28 cellular contexts compared by ENCODE assay signal in genomic region chr9:4356306-4356705, GRCh38.
"Had no signal": no experiment of that assay in that cellular context is flagged by ENCODE, and none has a peak within 500 bp of the region (broad histone marks: within the 10 kb centered on the region; RNA-seq: fewer than 3 reads in every experiment).

No MANE protein-coding gene starts in this region.

- H3K27me3 Mint-ChIP-seq: progenitor cell of endocrine pancreas had no signal

- H3K27ac Mint-ChIP-seq: immature natural killer cell; memory B cell; naive thymus-derived CD4-positive, alpha-beta T cell; natural killer cell treated with Interleukin-12 subunit alpha and Interleukin-12 subunit beta and Interleukin-15 and Interleukin-18, amount 100 ng/mL, for 72 hours; progenitor cell of endocrine pancreas; stimulated activated naive B cell treated with anti-CD40 and anti-IgM and Interleukin-4, amounts not matched to agents 10 μg/mL and 1 μg/mL and 100 μg/mL, for 72 hours had no signal

- H3K36me3 Mint-ChIP-seq: immature natural killer cell; memory B cell; naive thymus-derived CD4-positive, alpha-beta T cell; natural killer cell treated with Interleukin-12 subunit alpha and Interleukin-12 subunit beta and Interleukin-15 and Interleukin-18, amount 100 ng/mL, for 72 hours; stimulated activated naive B cell treated with anti-CD40 and anti-IgM and Interleukin-4, amounts not matched to agents 10 μg/mL and 1 μg/mL and 100 μg/mL, for 72 hours had no signal

- DNase-seq: hypothalamus; immature natural killer cell; islet precursor cell; left ventricle myocardium inferior; midbrain; mucosa of descending colon; naive thymus-derived CD4-positive, alpha-beta T cell; ovary; retina; right cardiac atrium; stimulated activated CD4-positive, alpha-beta T cell treated with anti-CD3 and anti-CD28 coated beads, Interleukin-12 subunit alpha, Interleukin-12 subunit beta, amount 100 ng/mL, for 4 hours; stimulated activated CD4-positive, alpha-beta T cell treated with anti-CD3 and anti-CD28 coated beads, Interleukin-15, amount 100 ng/mL, for 24 hours; stimulated activated CD4-positive, alpha-beta T cell treated with anti-CD3 and anti-CD28 coated beads, Interleukin-2, amount 100 ng/mL, for 24 hours; stimulated activated CD4-positive, alpha-beta T cell treated with anti-CD3 and anti-CD28 coated beads, Interleukin-4, amount 100 ng/mL, for 1 hour; stimulated activated naive B cell treated with anti-CD40 and anti-IgM and Interleukin-4, amounts not matched to agents 10 μg/mL and 1 μg/mL and 100 μg/mL, for 72 hours; stimulated activated naive CD8-positive, alpha-beta T cell treated with anti-CD3 and anti-CD28 coated beads, Interleukin-15, Interleukin-2, amounts not matched to agents 100 U/mL and 50 U/mL, for 24 hours; stomach; testis; thyroid gland; transverse colon; upper lobe of left lung had no signal

- H3K4me1 Mint-ChIP-seq: immature natural killer cell; memory B cell; naive thymus-derived CD4-positive, alpha-beta T cell; stimulated activated naive B cell treated with anti-CD40 and anti-IgM and Interleukin-4, amounts not matched to agents 10 μg/mL and 1 μg/mL and 100 μg/mL, for 72 hours had no signal

- H3K4me3 Mint-ChIP-seq: immature natural killer cell; memory B cell; naive thymus-derived CD4-positive, alpha-beta T cell; natural killer cell treated with Interleukin-12 subunit alpha and Interleukin-12 subunit beta and Interleukin-15 and Interleukin-18, amount 100 ng/mL, for 72 hours; stimulated activated naive B cell treated with anti-CD40 and anti-IgM and Interleukin-4, amounts not matched to agents 10 μg/mL and 1 μg/mL and 100 μg/mL, for 72 hours had no signal

- ATAC-seq: mucosa of descending colon; naive thymus-derived CD4-positive, alpha-beta T cell; natural killer cell treated with Interleukin-12 subunit alpha and Interleukin-12 subunit beta and Interleukin-15 and Interleukin-18, amount 100 ng/mL, for 72 hours; right cardiac atrium; sciatic nerve; stimulated activated naive B cell treated with anti-CD40 and anti-IgM and Interleukin-4, amounts not matched to agents 10 μg/mL and 1 μg/mL and 100 μg/mL, for 72 hours; stimulated activated naive CD8-positive, alpha-beta T cell treated with anti-CD3 and anti-CD28 coated beads, Interleukin-15, Interleukin-2, amounts not matched to agents 100 U/mL and 50 U/mL, for 24 hours had no signal

- H3K9me3 Mint-ChIP-seq: immature natural killer cell; memory B cell; naive thymus-derived CD4-positive, alpha-beta T cell; natural killer cell treated with Interleukin-12 subunit alpha and Interleukin-12 subunit beta and Interleukin-15 and Interleukin-18, amount 100 ng/mL, for 72 hours; stimulated activated naive B cell treated with anti-CD40 and anti-IgM and Interleukin-4, amounts not matched to agents 10 μg/mL and 1 μg/mL and 100 μg/mL, for 72 hours had no signal

- H3K27me3 ChIP-seq: stomach, testis, thyroid gland, transverse colon, upper lobe of left lung, vagina had no signal

- H3K36me3 ChIP-seq: left ventricle myocardium inferior, ovary, stomach, thyroid gland, transverse colon, upper lobe of left lung, vagina had no signal

- H3K27ac ChIP-seq: left ventricle myocardium inferior, ovary, skin epidermis, stomach, testis, thyroid gland, transverse colon, upper lobe of left lung, vagina had no signal

- H3K4me1 ChIP-seq: left ventricle myocardium inferior, stomach, thyroid gland, transverse colon, upper lobe of left lung, vagina had no signal

- H3K4me3 ChIP-seq: left ventricle myocardium inferior, lung, mucosa of descending colon, ovary, skin epidermis, stomach, testis, thyroid gland, transverse colon, upper lobe of left lung, vagina had no signal
